Comparison of ENCODE assay signal across 20 cellular contexts in genomic region chr9:97188545-97188944, GRCh38.
A peak's percentile ranks its signal among the peaks of the same experiment; 100 is the strongest.
DNase-seq lines count a peak whose midpoint lies in the region; ATAC-seq, FAIRE-seq and TF ChIP-seq lines count a peak whose summit lies in the region.
"Had no signal": no experiment of that assay in that cellular context is flagged by ENCODE, and none has a peak within 500 bp of the region (broad histone marks: within the 10 kb centered on the region; RNA-seq: fewer than 3 reads in every experiment).

No MANE protein-coding gene starts in this region.

- no peaks in the 10 kb centered on the region for H3K27me3 ChIP-seq in GM12878 (replicated peaks in 1 of 2; ENCODE audit: control insufficient read depth in 2 of 2, insufficient read depth in 2 of 2, low read length in 1 of 2)

- SMC1A ChIA-PET in GM12878 (lab: Charles Lee; ENCODE audit: uncharacterized antibody, unreplicated experiment), result no interaction called here

- no peak for TF ChIP-seq EP300 in GM12878 (IDR thresholded peaks at IDR 0.05; ENCODE audit: borderline replicate concordance in 1 of 2, control insufficient read depth in 1 of 2, low read depth in 2 of 2, low read length in 2 of 2)

- no peaks in the 10 kb centered on the region for H4K20me1 ChIP-seq in GM12878 (ENCODE audit: control insufficient read depth, insufficient read depth)

- TF ChIP-seq RAD21 in GM12878 (IDR thresholded peaks at IDR 0.05; ENCODE audit: insufficient read depth, low read depth, low read length), result no peak

- CTCF ChIA-PET in GM12878 (lab: Yijun Ruan, JAX), result interaction anchor here (0.6 to 0.7 kb wide), 2 partner anchors 20 to 300 kb away, joined by 3 read pairs; no protein-coding TSS in a partner anchor

- no peaks in the 10 kb centered on the region for H3K36me3 ChIP-seq in GM12878 (ENCODE audit: control insufficient read depth in 2 of 2, insufficient read depth in 2 of 2, low read length in 1 of 2)

- H3K79me2 ChIP-seq in GM12878 (ENCODE audit: control insufficient read depth, insufficient read depth, low read length), result no peaks in the 10 kb centered on the region

- no peak for TF ChIP-seq POLR2A in GM12878 (IDR thresholded peaks at IDR 0.05; ENCODE audit: low read depth, low read length)

- POLR2A ChIA-PET in GM12878 (lab: Charles Lee), result no interaction called here

- no TSS peak for BruUV-seq in GM12878 (replicated peaks; lab: Mats Ljungman, UMichigan)

- H2AFZ ChIP-seq in GM12878 (ENCODE audit: control insufficient read depth, low read depth, low read length), result no peak overlapping the region

- TF ChIP-seq CTCF in GM12865 (IDR thresholded peaks at IDR 0.05; ENCODE audit: insufficient read depth, low read depth, low read length, missing control alignments) (no peak), GM12878 (IDR thresholded peaks at IDR 0.05 in 2 of 3, conservative IDR thresholded peaks at IDR 0.05 in 1 of 3; ENCODE audit: control insufficient read depth in 2 of 3, extremely low read depth in 1 of 3, insufficient read depth in 1 of 3, low read depth in 3 of 3, low read length in 3 of 3) (no peak)

- DNase-seq in GM12865 (ENCODE audit: low read depth) (peak; percentile 1), M059J (ENCODE audit: low read depth) (peak; percentile 1), GM12878 (ENCODE audit: low read depth, low spot score) (no peak), NCI-H187 (lab: John Stamatoyannopoulos, UW) (no peak), amygdala (lab: John Stamatoyannopoulos, UW) (no peak), SIG-M5 treated with dmso at 0.1 percent for 504 hours (lab: John Stamatoyannopoulos, UW; ENCODE audit: unreplicated experiment) (no peak)
- DNase-seq: 8988T; ACHN; AML-193; C1 segment of cervical spinal cord; Calu3; CD4-positive, alpha-beta memory T cell; COR-L47; DMS53; DMS79 treated with DMSO at 0.1 percent for 48 hours; GOT3; H7; HCEC 1CT had no signal

- H3K4me1 ChIP-seq in GM12878 (ENCODE audit: control insufficient read depth, insufficient read depth, low read length), result no peaks in the 10 kb centered on the region
- H3K4me1 ChIP-seq: A549 had no signal

- FAIRE-seq in GM12878 (lab: Jason Lieb, UNC), result no peak
- FAIRE-seq: GM12891 had no signal

- H3K9ac ChIP-seq in GM12878 (ENCODE audit: control insufficient read depth, insufficient read depth, low read length), result no peak overlapping the region

- intact Hi-C loops in GM12878 (cut with micrococcal nuclease; ENCODE audit: unreplicated experiment), result no loop called here

- H3K9me3 ChIP-seq in GM12878 (replicated peaks; ENCODE audit: control insufficient read depth, insufficient read depth, low read length), result no peaks in the 10 kb centered on the region

- WGBS in GM12878 (ENCODE audit: insufficient coverage, insufficient replicate concordance, low lambda C conversion rate, missing lambda C conversion rate), result 9% methylated on average over 3 of the region's 3 CpGs

- no peak overlapping the region for H3K27ac ChIP-seq in GM12878 (ENCODE audit: control insufficient read depth, insufficient read depth)
- H3K27ac ChIP-seq: A549 had no signal

- H3K4me3 ChIP-seq in GM12865 (ENCODE audit: low read depth, low read length), result no peak overlapping the region
- no peak overlapping the region for H3K4me3 ChIP-seq in GM12878
- H3K4me3 ChIP-seq: A549 had no signal

- RAD21 ChIA-PET in GM12878 (lab: Charles Lee; ENCODE audit: unreplicated experiment), result no interaction called here

- peak; percentile 34; the same call in 2 of the 3 replicates for ATAC-seq in GM12878
- ATAC-seq: A549 had no signal

- no peak overlapping the region for H3K4me2 ChIP-seq in GM12878 (ENCODE audit: control insufficient read depth, insufficient read depth)
- H3K4me2 ChIP-seq: A549 had no signal

- in situ Hi-C loops in GM12878 (cut with MboI), result no loop called here

TF ChIP-seq in GM12878, 131 proteins besides CTCF, POLR2A, EP300 and RAD21:
- no peak for TF ChIP-seq FOXM1 (IDR thresholded peaks at IDR 0.05; ENCODE audit: low read depth, low read length)
- no peak for TF ChIP-seq BRCA1 (IDR thresholded peaks at IDR 0.05; ENCODE audit: low read depth, low read length)
- TF ChIP-seq SMARCA5 (IDR thresholded peaks at IDR 0.05), result no peak
- TF ChIP-seq BACH1 (IDR thresholded peaks at IDR 0.05; ENCODE audit: borderline replicate concordance), result no peak
- no peak for TF ChIP-seq SREBF2 (IDR thresholded peaks at IDR 0.05; ENCODE audit: low read length)
- no peak for TF ChIP-seq BCLAF1 (IDR thresholded peaks at IDR 0.05)
- TF ChIP-seq PBX3 (IDR thresholded peaks at IDR 0.05; ENCODE audit: insufficient replicate concordance, low read depth, low read length), result no peak
- no peak for TF ChIP-seq ZNF622 (IDR thresholded peaks at IDR 0.05)
- TF ChIP-seq CHD1 (IDR thresholded peaks at IDR 0.05; ENCODE audit: low read depth, low read length), result no peak
- no peak for TF ChIP-seq SUZ12 (IDR thresholded peaks at IDR 0.05; ENCODE audit: unreplicated experiment)
- TF ChIP-seq ZZZ3 (IDR thresholded peaks at IDR 0.05; ENCODE audit: control insufficient read depth, insufficient read length, low read depth), result no peak
- no peak for TF ChIP-seq ATF2 (IDR thresholded peaks at IDR 0.05; ENCODE audit: low read length)

Comparison
In these comparisons a context has a peak if more than half of its experiments do, and no peak if none do; other contexts are left out.
1. DNase-seq: peak in GM12865 (single experiment) and M059J (single experiment); none in GM12878 (single experiment), NCI-H187 (0 of 2), amygdala (0 of 56) and SIG-M5 treated with dmso at 0.1 percent for 504 hours (single experiment).